In genomic region chr17:42460371-42460770, GRCh38 we compare ENCODE assay signal across 9 cellular contexts. TPM values are rescaled to one million over a fixed set of nuclear protein-coding genes. Genes with fewer than 3 reads are reported as not detected.
DNase-seq lines count a peak whose midpoint lies in the region; ATAC-seq, FAIRE-seq and TF ChIP-seq lines count a peak whose summit lies in the region.
"Had no signal": no experiment of that assay in that cellular context is flagged by ENCODE, and none has a peak within 500 bp of the region (broad histone marks: within the 10 kb centered on the region; RNA-seq: fewer than 3 reads in every experiment).

No MANE protein-coding gene starts in this region.

- peaks cover 36% of the 10 kb centered on the region for H3K4me1 Mint-ChIP-seq in activated CD4-positive, alpha-beta T cell treated with anti-CD3 and anti-CD28 coated beads, Interleukin-2, amount 10 ng/mL, durations not matched to agents 24 days and 14 days
- peaks cover 36% of the 10 kb centered on the region for H3K4me1 Mint-ChIP-seq in activated naive CD8-positive, alpha-beta T cell treated with anti-CD3 and anti-CD28 coated beads for 36 hours

- peak overlapping the region; percentile 64 to 77 (median 65) for H3K4me3 ChIP-seq in right lobe of liver
- peak overlapping the region; percentile 82 for H3K4me3 ChIP-seq in suprapubic skin

- intact Hi-C loops in activated CD4-positive, alpha-beta T cell treated with anti-CD3 and anti-CD28 coated beads, Interleukin-2, amount 10 ng/mL, durations not matched to agents 24 days and 14 days (cut with micrococcal nuclease) = no loop called here
- intact Hi-C loops in right lobe of liver (cut with DNase I) = no loop called here

- no peak overlapping the region for H3K27ac Mint-ChIP-seq in activated CD4-positive, alpha-beta T cell treated with anti-CD3 and anti-CD28 coated beads, Interleukin-2, amount 10 ng/mL, durations not matched to agents 24 days and 14 days
- no peak overlapping the region for H3K27ac Mint-ChIP-seq in activated naive CD8-positive, alpha-beta T cell treated with anti-CD3 and anti-CD28 coated beads for 36 hours

- no peak for TF ChIP-seq EP300 in suprapubic skin (IDR thresholded peaks at IDR 0.05)

- H3K27me3 ChIP-seq in right lobe of liver (no peaks in the 10 kb centered on the region), suprapubic skin (no peaks in the 10 kb centered on the region)

- peak overlapping the region; percentile 89 for H3K4me3 Mint-ChIP-seq in activated CD4-positive, alpha-beta T cell treated with anti-CD3 and anti-CD28 coated beads, Interleukin-2, amount 10 ng/mL, durations not matched to agents 24 days and 14 days
- H3K4me3 Mint-ChIP-seq in activated naive CD8-positive, alpha-beta T cell treated with anti-CD3 and anti-CD28 coated beads for 36 hours = peak overlapping the region; percentile 85

- no peaks in the 10 kb centered on the region for H3K9me3 ChIP-seq in right lobe of liver
- no peaks in the 10 kb centered on the region for H3K9me3 ChIP-seq in suprapubic skin

- TF ChIP-seq CTCF in right lobe of liver (IDR thresholded peaks at IDR 0.05) (no peak), suprapubic skin (IDR thresholded peaks at IDR 0.05) (no peak), GM10266 (IDR thresholded peaks at IDR 0.05; ENCODE audit: control insufficient read depth, insufficient read depth, low read depth, missing control alignments) (no peak)

- DNase-seq in activated CD4-positive, alpha-beta T cell treated with anti-CD3 and anti-CD28 coated beads, Interleukin-2, amount 10 ng/mL, durations not matched to agents 24 days and 14 days = no peak
- no peak for DNase-seq in activated CD4-positive, alpha-beta T cell treated with anti-CD3 and anti-CD28 coated beads, Interleukin-2, amount 50 U/mL, for 48 hours
- no peak for DNase-seq in activated naive CD8-positive, alpha-beta T cell treated with anti-CD3 and anti-CD28 coated beads for 36 hours
- DNase-seq in right lobe of liver (no peak), suprapubic skin (ENCODE audit: low spot score in 2 of 2) (no peak), H54 (ENCODE audit: insufficient read length, low spot score) (no peak), GM10266 (ENCODE audit: extremely low spot score) (no peak)
- DNase-seq: cerebellar nuclear complex had no signal

- WGBS in right lobe of liver (ENCODE audit: insufficient coverage, low coverage, low lambda C conversion rate, missing lambda C conversion rate) = 70% methylated on average over 1 of the region's 1 CpG
- WGBS in suprapubic skin = 83% methylated on average over 1 of the region's 1 CpG

- no peak for FAIRE-seq in H54 (lab: Jason Lieb, UNC)

- peak overlapping the region in 2 of 3 donors; percentile 50 to 93 for H3K27ac ChIP-seq in right lobe of liver
- peak overlapping the region; percentile 96 for H3K27ac ChIP-seq in suprapubic skin

- H3K4me1 ChIP-seq in right lobe of liver (peaks cover 0 to 30% (median 10%) of the 10 kb centered on the region in 4 donors), suprapubic skin (peaks cover 52% of the 10 kb centered on the region)

- H3K9me3 Mint-ChIP-seq in activated CD4-positive, alpha-beta T cell treated with anti-CD3 and anti-CD28 coated beads, Interleukin-2, amount 10 ng/mL, durations not matched to agents 24 days and 14 days = no peaks in the 10 kb centered on the region
- H3K9me3 Mint-ChIP-seq in activated naive CD8-positive, alpha-beta T cell treated with anti-CD3 and anti-CD28 coated beads for 36 hours = peaks cover 2% of the 10 kb centered on the region

- peaks cover 8% of the 10 kb centered on the region for H3K36me3 Mint-ChIP-seq in activated CD4-positive, alpha-beta T cell treated with anti-CD3 and anti-CD28 coated beads, Interleukin-2, amount 10 ng/mL, durations not matched to agents 24 days and 14 days (ENCODE audit: low read depth)
- peaks cover 2% of the 10 kb centered on the region for H3K36me3 Mint-ChIP-seq in activated naive CD8-positive, alpha-beta T cell treated with anti-CD3 and anti-CD28 coated beads for 36 hours

- ATAC-seq in right lobe of liver (no peak), GM21529 (IDR thresholded peaks at IDR 0.05; ENCODE audit: unreplicated experiment) (no peak)

- H3K36me3 ChIP-seq in right lobe of liver (peaks cover 0 to 9% (median 0%) of the 10 kb centered on the region in 4 donors), suprapubic skin (peaks cover 21% of the 10 kb centered on the region)

- TF ChIP-seq POLR2A in right lobe of liver (IDR thresholded peaks at IDR 0.05) (no peak), suprapubic skin (IDR thresholded peaks at IDR 0.05) (no peak), H54 (IDR thresholded peaks at IDR 0.05; ENCODE audit: low read depth, low read length) (no peak)

- H3K27me3 Mint-ChIP-seq in activated CD4-positive, alpha-beta T cell treated with anti-CD3 and anti-CD28 coated beads, Interleukin-2, amount 10 ng/mL, durations not matched to agents 24 days and 14 days = peaks cover 7% of the 10 kb centered on the region
- H3K27me3 Mint-ChIP-seq in activated naive CD8-positive, alpha-beta T cell treated with anti-CD3 and anti-CD28 coated beads for 36 hours = no peaks in the 10 kb centered on the region

RNA-seq across cellular contexts. Expression of gene ATP6V0A1, which starts 1.7 kb away (rescaled TPM):
- 16.9 and 18.8 TPM in 2 replicates for total RNA-seq in activated CD4-positive, alpha-beta T cell treated with anti-CD3 and anti-CD28 coated beads, Interleukin-2, amount 10 ng/mL, durations not matched to agents 24 days and 14 days
- total RNA-seq in activated naive CD8-positive, alpha-beta T cell treated with anti-CD3 and anti-CD28 coated beads for 36 hours = 1 to 10 TPM; 3.4 to 5.6 TPM
- 10 to 100 TPM; 36.4 to 66.0 (median 49.4) TPM for total RNA-seq in right lobe of liver
- 100 to 1,000 TPM; 102 to 194 (median 142) TPM for total RNA-seq in suprapubic skin

RNA-seq across cellular contexts. Expression of gene CAVIN1, which starts 37.3 kb away (rescaled TPM):
- total RNA-seq in activated CD4-positive, alpha-beta T cell treated with anti-CD3 and anti-CD28 coated beads, Interleukin-2, amount 10 ng/mL, durations not matched to agents 24 days and 14 days = 2.4 and 2.7 TPM in 2 replicates
- total RNA-seq in activated naive CD8-positive, alpha-beta T cell treated with anti-CD3 and anti-CD28 coated beads for 36 hours = 1 to 10 TPM; 1.7 to 1.9 TPM
- total RNA-seq in right lobe of liver (10 to 100 TPM in 5 of 6 experiments, 1 to 10 TPM in 1; 8.7 to 29.6 (median 17.4) TPM), suprapubic skin (100 to 1,000 TPM; 153 to 224 (median 182) TPM)

Comparison
In these comparisons a context has a peak if more than half of its experiments do, and no peak if none do; other contexts are left out.
1. RNA of gene CAVIN1, which starts 37.3 kb away (total RNA-seq): 153 to 224 TPM in suprapubic skin; 8.7 to 29.6 TPM in right lobe of liver, 2.4 to 2.7 TPM in activated CD4-positive, alpha-beta T cell treated with anti-CD3 and anti-CD28 coated beads, Interleukin-2, amount 10 ng/mL, durations not matched to agents 24 days and 14 days and 1.7 to 1.9 TPM in activated naive CD8-positive, alpha-beta T cell treated with anti-CD3 and anti-CD28 coated beads for 36 hours; every median in the first group is over 4 times any median in the second.